9 cellular contexts compared by ENCODE assay signal in the genomic region with DNA sequence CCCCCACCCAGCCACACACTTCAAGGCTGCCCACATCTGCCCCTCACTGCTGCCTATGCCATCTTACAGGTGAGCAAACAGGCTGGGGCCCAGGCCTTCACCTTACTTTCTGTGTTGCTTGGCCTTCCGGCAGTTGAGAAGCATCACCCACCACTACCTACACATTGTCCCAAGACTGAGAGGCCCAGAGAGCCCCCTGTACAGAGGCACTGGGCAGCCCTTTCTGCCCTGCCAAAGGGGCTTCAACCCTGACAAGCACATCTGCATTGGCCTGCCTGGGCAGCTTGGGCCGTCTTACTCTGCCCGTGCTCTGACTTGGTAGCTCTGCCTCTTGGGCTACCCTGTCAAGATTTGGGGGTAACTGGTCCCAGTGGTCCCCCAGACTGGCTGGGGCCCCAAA. TPM values are rescaled to one million over a fixed set of nuclear protein-coding genes. Genes with fewer than 3 reads are reported as not detected.
A peak's percentile ranks its signal among the peaks of the same experiment; 100 is the strongest.
DNase-seq lines count a peak whose midpoint lies in the region; ATAC-seq, FAIRE-seq and TF ChIP-seq lines count a peak whose summit lies in the region.
"Had no signal": no experiment of that assay in that cellular context is flagged by ENCODE, and none has a peak within 500 bp of the region (broad histone marks: within the 10 kb centered on the region; RNA-seq: fewer than 3 reads in every experiment).

No MANE protein-coding gene starts in this region.

- WGBS in ovary, 3 donors: 53 to 60% (median 59%) methylated on average over 3 of the region's 3 CpGs

- peak overlapping the region; percentile 78 for H3K4me3 ChIP-seq in CD8-positive, alpha-beta T cell (ENCODE audit: low read depth, low read length)
- H3K4me3 ChIP-seq in PC-3 (ENCODE audit: low read length): peak overlapping the region; percentile 82
- H3K4me3 ChIP-seq in endothelial cell of umbilical vein (replicated peaks in 1 of 3; ENCODE audit: insufficient read depth in 1 of 3, low read depth in 1 of 3, low read length in 3 of 3): no peak overlapping the region
- peak overlapping the region; percentile 90 for H3K4me3 ChIP-seq in ovary

- H3K9me3 Mint-ChIP-seq in CD8-positive, alpha-beta T cell: no peaks in the 10 kb centered on the region

- H3K4me1 Mint-ChIP-seq in CD8-positive, alpha-beta T cell (ENCODE audit: low read depth): peaks cover 36% of the 10 kb centered on the region

- BruUV-seq in PC-3 (replicated peaks; lab: Mats Ljungman, UMichigan): no TSS peak
- BruUV-seq in endothelial cell of umbilical vein (replicated peaks; lab: Mats Ljungman, UMichigan): no TSS peak

- H3K27ac ChIP-seq in CD8-positive, alpha-beta T cell (ENCODE audit: low read depth, low read length): peak overlapping the region; percentile 93
- no peak overlapping the region for H3K27ac ChIP-seq in PC-3 (ENCODE audit: low read length)
- no peak overlapping the region for H3K27ac ChIP-seq in endothelial cell of umbilical vein (ENCODE audit: insufficient read depth, low read depth, low read length)
- peak overlapping the region; percentile 89 to 96 for H3K27ac ChIP-seq in ovary

- H3K9me1 ChIP-seq in endothelial cell of umbilical vein (replicated peaks; ENCODE audit: control insufficient read depth, extremely low read depth, insufficient read depth, low read length): no peaks in the 10 kb centered on the region

- H3K36me3 Mint-ChIP-seq in CD8-positive, alpha-beta T cell: peaks cover 28% of the 10 kb centered on the region

- H3K79me2 ChIP-seq in PC-3 (ENCODE audit: low read length) (peaks cover 37% of the 10 kb centered on the region), endothelial cell of umbilical vein (ENCODE audit: control insufficient read depth, insufficient read depth, low read length) (peaks cover 13% of the 10 kb centered on the region)

- H3K4me2 ChIP-seq in PC-3 (ENCODE audit: low read length) (peak overlapping the region; percentile 92), endothelial cell of umbilical vein (ENCODE audit: insufficient read depth, low read length) (peak overlapping the region; percentile 58)

- no peak for DNase-seq in CD8-positive, alpha-beta T cell
- DNase-seq in PC-3: no peak
- no peak for DNase-seq in endothelial cell of umbilical vein (ENCODE audit: low read depth, low spot score)
- DNase-seq in ovary: no peak
- no peak for DNase-seq in SK-N-DZ (ENCODE audit: low spot score)
- DNase-seq in dedifferentiated amniotic fluid mesenchymal stem cell (ENCODE audit: extremely low spot score): no peak
- DNase-seq in GM10266 (ENCODE audit: extremely low spot score): no peak

- H3K4me1 ChIP-seq in CD8-positive, alpha-beta T cell (ENCODE audit: insufficient read depth, low read length): peaks cover 37% of the 10 kb centered on the region
- peaks cover 32% of the 10 kb centered on the region for H3K4me1 ChIP-seq in PC-3 (ENCODE audit: insufficient read depth, low read length)
- peaks cover 14% of the 10 kb centered on the region for H3K4me1 ChIP-seq in endothelial cell of umbilical vein (ENCODE audit: control insufficient read depth, extremely low read depth, insufficient read depth, low read length)
- peaks cover 17% of the 10 kb centered on the region for H3K4me1 ChIP-seq in ovary (ENCODE audit: insufficient read depth)

- H3K9me3 ChIP-seq in CD8-positive, alpha-beta T cell (ENCODE audit: low read length): no peaks in the 10 kb centered on the region
- H3K9me3 ChIP-seq in PC-3 (ENCODE audit: low read length) (no peaks in the 10 kb centered on the region), endothelial cell of umbilical vein (replicated peaks; ENCODE audit: control insufficient read depth, insufficient read depth, low read length) (no peaks in the 10 kb centered on the region), ovary (no peaks in the 10 kb centered on the region)

- TF ChIP-seq EP300 in ovary (IDR thresholded peaks at IDR 0.05): no peak

- peak overlapping the region; percentile 71; the same call in 1 of the 2 replicates for H3K9ac ChIP-seq in PC-3 (ENCODE audit: low read length)
- H3K9ac ChIP-seq in endothelial cell of umbilical vein (replicated peaks; ENCODE audit: extremely low read depth, insufficient read depth, low read length): no peak overlapping the region

- ATAC-seq in CD8-positive, alpha-beta T cell: no peak
- ATAC-seq in PC-3: no peak
- no peak for ATAC-seq in activated CD4-positive, CD25-positive, alpha-beta regulatory T cell treated with anti-CD3 and anti-CD28 coated beads, Interleukin-2, amount 50 U/mL, for 24 hours

- no peak for TF ChIP-seq CTCF in CD8-positive, alpha-beta T cell (IDR thresholded peaks at IDR 0.05)
- TF ChIP-seq CTCF in PC-3 (conservative IDR thresholded peaks at IDR 0.05; ENCODE audit: low read depth, low read length): no peak
- TF ChIP-seq CTCF in endothelial cell of umbilical vein (IDR thresholded peaks at IDR 0.05; ENCODE audit: extremely low read depth in 1 of 2, insufficient read depth in 1 of 2, low read depth in 1 of 2, low read length in 2 of 2): no peak
- no peak for TF ChIP-seq CTCF in ovary (IDR thresholded peaks at IDR 0.05)
- TF ChIP-seq CTCF in GM10266 (IDR thresholded peaks at IDR 0.05; ENCODE audit: control insufficient read depth, insufficient read depth, low read depth, missing control alignments): no peak

- TF ChIP-seq POLR2A in endothelial cell of umbilical vein (IDR thresholded peaks at IDR 0.05; ENCODE audit: low read depth, low read length) (no peak), ovary (IDR thresholded peaks at IDR 0.05) (no peak)

- no peaks in the 10 kb centered on the region for H3K27me3 Mint-ChIP-seq in CD8-positive, alpha-beta T cell (ENCODE audit: low read depth)

- H3F3A ChIP-seq in PC-3 (ENCODE audit: low read length, unreplicated experiment): no peaks in the 10 kb centered on the region

- FAIRE-seq in endothelial cell of umbilical vein (lab: Jason Lieb, UNC): peak; percentile 37
- FAIRE-seq: colon had no signal

- POLR2A ChIA-PET in CD8-positive, alpha-beta T cell (lab: Charles Lee): interaction anchor here (1.1 to 2.5 kb wide), 3 partner anchors 11 to 78 kb away, joined by 3 to 9 read pairs (median 3); a partner anchor contains a TSS
- POLR2A ChIA-PET in PC-3 (lab: Charles Lee; ENCODE audit: unreplicated experiment) (interaction anchor here (0.6 kb wide), 1 partner anchor 52 kb away, joined by 4 read pairs; no protein-coding TSS in a partner anchor), endothelial cell of umbilical vein (lab: Charles Lee) (no interaction called here)

- H3K4me3 Mint-ChIP-seq in CD8-positive, alpha-beta T cell: peak overlapping the region; percentile 78

- CTCF ChIA-PET in CD8-positive, alpha-beta T cell (lab: Charles Lee): no interaction called here
- CTCF ChIA-PET in PC-3 (lab: Charles Lee) (no interaction called here), endothelial cell of umbilical vein (lab: Charles Lee) (interaction anchor here (0.5 to 0.7 kb wide), 2 partner anchors 81 to 121 kb away, joined by 3 read pairs; no protein-coding TSS in a partner anchor)

- intact Hi-C loops in CD8-positive, alpha-beta T cell (cut with DNase I, micrococcal nuclease): no loop called here
- intact Hi-C loops in PC-3 (cut with micrococcal nuclease): no loop called here
- intact Hi-C loops in endothelial cell of umbilical vein (cut with micrococcal nuclease): loop anchor here (1.0 kb wide), 2 partner anchors 36 to 44 kb away; a partner anchor contains a TSS
- intact Hi-C loops in ovary (cut with DNase I): no loop called here

- no peaks in the 10 kb centered on the region for H3K27me3 ChIP-seq in CD8-positive, alpha-beta T cell (ENCODE audit: insufficient read depth, low read length)
- H3K27me3 ChIP-seq in PC-3 (ENCODE audit: low read length): no peaks in the 10 kb centered on the region
- H3K27me3 ChIP-seq in endothelial cell of umbilical vein (ENCODE audit: control insufficient read depth in 2 of 2, insufficient read depth in 2 of 2, low read length in 2 of 2): no peaks in the 10 kb centered on the region
- no peaks in the 10 kb centered on the region for H3K27me3 ChIP-seq in ovary

- H3K9me2 ChIP-seq in PC-3 (replicated peaks; ENCODE audit: low read length): no peaks in the 10 kb centered on the region

- peaks cover 3% of the 10 kb centered on the region; the same call in 1 of the 2 replicates for H4K20me1 ChIP-seq in PC-3 (ENCODE audit: low read length)
- H4K20me1 ChIP-seq in endothelial cell of umbilical vein (replicated peaks; ENCODE audit: control insufficient read depth, extremely low read depth, insufficient read depth, low read length): no peaks in the 10 kb centered on the region

- H3K27ac Mint-ChIP-seq in CD8-positive, alpha-beta T cell: peak overlapping the region; percentile 92

- H2AFZ ChIP-seq in PC-3 (ENCODE audit: low read length) (no peak overlapping the region), endothelial cell of umbilical vein (ENCODE audit: low read depth, low read length) (no peak overlapping the region)

- dilution Hi-C loops in endothelial cell of umbilical vein (cut with MboI; ENCODE audit: extremely low pct_ligation_motif_present, low sequenced_read_pairs): no loop called here

- peaks cover 13% of the 10 kb centered on the region for H3K36me3 ChIP-seq in CD8-positive, alpha-beta T cell (ENCODE audit: insufficient read depth, low read length)
- H3K36me3 ChIP-seq in PC-3 (ENCODE audit: low read depth, low read length) (peaks cover 2% of the 10 kb centered on the region; the same call in 1 of the 2 replicates), endothelial cell of umbilical vein (ENCODE audit: control insufficient read depth in 2 of 2, extremely low read depth in 1 of 2, insufficient read depth in 2 of 2, low read length in 2 of 2) (peaks cover 2 to 20% of the 10 kb centered on the region in 2 experiments), ovary (no peaks in the 10 kb centered on the region)

RNA-seq across cellular contexts. Expression of a gene that starts 1.2 kb away (rescaled TPM):
- 10 to 100 TPM in 1 of 2 experiments, 1 to 10 TPM in 1; 9.6 to 11.0 TPM for total RNA-seq in CD8-positive, alpha-beta T cell
- 16.6 and 17.5 TPM in 2 replicates for total RNA-seq in PC-3 (2014; rRNA removed)
- 8.3 and 8.5 TPM in 2 replicates for total RNA-seq in endothelial cell of umbilical vein
- polyA plus RNA-seq in endothelial cell of umbilical vein: 22.7 and 28.2 TPM in 2 replicates
- 10.7 and 12.8 TPM in 2 replicates for polyA plus RNA-seq in endothelial cell of umbilical vein (2011; cell fraction: cytosol; rRNA removed)
- 10.7 and 12.9 TPM in 2 replicates for polyA plus RNA-seq in endothelial cell of umbilical vein (2011; cell fraction: nucleus; rRNA removed)
- 5.2 and 8.4 TPM in 2 replicates for polyA plus RNA-seq in endothelial cell of umbilical vein (2012)
- 11.0 and 14.7 TPM in 2 replicates for polyA minus RNA-seq in endothelial cell of umbilical vein
- polyA minus RNA-seq in endothelial cell of umbilical vein (2011; cell fraction: cytosol; rRNA and poly(A)+ RNA removed): 6.7 TPM
- 3.1 and 6.3 TPM in 2 replicates for polyA minus RNA-seq in endothelial cell of umbilical vein (2011; cell fraction: nucleus; rRNA and poly(A)+ RNA removed)
- total RNA-seq in ovary: 10 to 100 TPM; 15.1 to 36.1 (median 23.2) TPM
- polyA plus RNA-seq in ovary: 10 to 100 TPM in 1 of 2 donors, 1 to 10 TPM in 1; 4.0 to 21.9 TPM
- polyA plus RNA-seq in SK-N-DZ (2014; cell fraction: cytosol; rRNA removed): 10.1 and 19.3 TPM in 2 replicates
- 34.9 and 35.8 TPM in 2 replicates for polyA plus RNA-seq in SK-N-DZ (2014; cell fraction: nucleus; rRNA removed)

RNA-seq across cellular contexts. Expression of a gene that starts 3.1 kb away (rescaled TPM):
- 100 to 1,000 TPM; 220 to 225 TPM for total RNA-seq in CD8-positive, alpha-beta T cell
- 537 and 742 TPM in 2 replicates for total RNA-seq in PC-3 (2014; rRNA removed)
- 372 and 397 TPM in 2 replicates for total RNA-seq in endothelial cell of umbilical vein
- 582 and 691 TPM in 2 replicates for polyA plus RNA-seq in endothelial cell of umbilical vein
- 393 and 428 TPM in 2 replicates for polyA plus RNA-seq in endothelial cell of umbilical vein (2011; cell fraction: cytosol; rRNA removed)
- polyA plus RNA-seq in endothelial cell of umbilical vein (2011; cell fraction: nucleus; rRNA removed): 1,056 and 1,210 TPM in 2 replicates
- 343 and 396 TPM in 2 replicates for polyA plus RNA-seq in endothelial cell of umbilical vein (2012)
- polyA minus RNA-seq in endothelial cell of umbilical vein: 446 and 481 TPM in 2 replicates
- polyA minus RNA-seq in endothelial cell of umbilical vein (2011; cell fraction: cytosol; rRNA and poly(A)+ RNA removed): 202 TPM
- 205 and 272 TPM in 2 replicates for polyA minus RNA-seq in endothelial cell of umbilical vein (2011; cell fraction: nucleus; rRNA and poly(A)+ RNA removed)
- 100 to 1,000 TPM; 127 to 245 (median 178) TPM for total RNA-seq in ovary
- polyA plus RNA-seq in ovary: 100 to 1,000 TPM; 132 to 152 TPM
- 45.9 and 54.5 TPM in 2 replicates for polyA plus RNA-seq in SK-N-DZ (2014; cell fraction: cytosol; rRNA removed)
- polyA plus RNA-seq in SK-N-DZ (2014; cell fraction: nucleus; rRNA removed): 158 and 200 TPM in 2 replicates

RNA-seq across cellular contexts. Expression of a gene that starts 36.2 kb away (rescaled TPM):
- 10 to 100 TPM; 12.5 TPM for total RNA-seq in CD8-positive, alpha-beta T cell
- total RNA-seq in PC-3 (2014; rRNA removed) (47.4 and 60.6 TPM in 2 replicates), endothelial cell of umbilical vein (34.9 and 36.8 TPM in 2 replicates), ovary (10 to 100 TPM; 19.0 to 28.0 (median 23.3) TPM)
- polyA plus RNA-seq in endothelial cell of umbilical vein (47.1 and 55.5 TPM in 2 replicates), ovary (10 to 100 TPM in 1 of 2 donors, 1 to 10 TPM in 1; 2.5 to 16.4 TPM)
- polyA plus RNA-seq in endothelial cell of umbilical vein (2011; cell fraction: cytosol; rRNA removed): 30.8 and 38.9 TPM in 2 replicates
- polyA plus RNA-seq in endothelial cell of umbilical vein (2011; cell fraction: nucleus; rRNA removed): 47.3 and 56.7 TPM in 2 replicates
- polyA plus RNA-seq in endothelial cell of umbilical vein (2012): 24.1 and 28.5 TPM in 2 replicates
- 36.3 and 42.3 TPM in 2 replicates for polyA minus RNA-seq in endothelial cell of umbilical vein
- polyA minus RNA-seq in endothelial cell of umbilical vein (2011; cell fraction: cytosol; rRNA and poly(A)+ RNA removed): 14.3 TPM
- 17.3 and 24.4 TPM in 2 replicates for polyA minus RNA-seq in endothelial cell of umbilical vein (2011; cell fraction: nucleus; rRNA and poly(A)+ RNA removed)
- 99.4 and 115 TPM in 2 replicates for polyA plus RNA-seq in SK-N-DZ (2014; cell fraction: cytosol; rRNA removed)
- 83.2 and 89.5 TPM in 2 replicates for polyA plus RNA-seq in SK-N-DZ (2014; cell fraction: nucleus; rRNA removed)

RNA-seq across cellular contexts. Expression of a gene that starts 53.1 kb away (rescaled TPM):
- 10 to 100 TPM; 28.8 to 30.9 TPM for total RNA-seq in CD8-positive, alpha-beta T cell
- total RNA-seq in PC-3 (2014; rRNA removed) (44.7 and 46.8 TPM in 2 replicates), endothelial cell of umbilical vein (46.9 and 53.1 TPM in 2 replicates), ovary (10 to 100 TPM; 19.6 to 35.7 (median 22.2) TPM)
- polyA plus RNA-seq in endothelial cell of umbilical vein (18.6 and 20.4 TPM in 2 replicates), ovary (10 to 100 TPM; 12.6 to 19.9 TPM)
- 15.7 and 19.0 TPM in 2 replicates for polyA plus RNA-seq in endothelial cell of umbilical vein (2011; cell fraction: cytosol; rRNA removed)
- polyA plus RNA-seq in endothelial cell of umbilical vein (2011; cell fraction: nucleus; rRNA removed): 37.5 and 42.4 TPM in 2 replicates
- 22.1 and 26.5 TPM in 2 replicates for polyA plus RNA-seq in endothelial cell of umbilical vein (2012)
- 63.2 and 64.2 TPM in 2 replicates for polyA minus RNA-seq in endothelial cell of umbilical vein
- 31.2 TPM for polyA minus RNA-seq in endothelial cell of umbilical vein (2011; cell fraction: cytosol; rRNA and poly(A)+ RNA removed)
- polyA minus RNA-seq in endothelial cell of umbilical vein (2011; cell fraction: nucleus; rRNA and poly(A)+ RNA removed): 32.0 and 46.2 TPM in 2 replicates
- 66.1 and 116 TPM in 2 replicates for polyA plus RNA-seq in SK-N-DZ (2014; cell fraction: cytosol; rRNA removed)
- polyA plus RNA-seq in SK-N-DZ (2014; cell fraction: nucleus; rRNA removed): 89.1 and 141 TPM in 2 replicates

RNA-seq across cellular contexts. Expression of a gene that starts 53.4 kb away (rescaled TPM):
- 10 to 100 TPM; 51.9 to 53.1 TPM for total RNA-seq in CD8-positive, alpha-beta T cell
- total RNA-seq in PC-3 (2014; rRNA removed): 20.4 and 22.7 TPM in 2 replicates
- 16.1 and 17.6 TPM in 2 replicates for total RNA-seq in endothelial cell of umbilical vein
- polyA plus RNA-seq in endothelial cell of umbilical vein: 8.2 and 9.5 TPM in 2 replicates
- 9.6 and 9.8 TPM in 2 replicates for polyA plus RNA-seq in endothelial cell of umbilical vein (2011; cell fraction: cytosol; rRNA removed)
- polyA plus RNA-seq in endothelial cell of umbilical vein (2011; cell fraction: nucleus; rRNA removed): 16.0 and 17.7 TPM in 2 replicates
- polyA plus RNA-seq in endothelial cell of umbilical vein (2012): 13.2 and 14.1 TPM in 2 replicates
- 24.9 TPM in 2 replicates for polyA minus RNA-seq in endothelial cell of umbilical vein
- 6.6 TPM for polyA minus RNA-seq in endothelial cell of umbilical vein (2011; cell fraction: cytosol; rRNA and poly(A)+ RNA removed)
- polyA minus RNA-seq in endothelial cell of umbilical vein (2011; cell fraction: nucleus; rRNA and poly(A)+ RNA removed): 23.1 and 24.9 TPM in 2 replicates
- total RNA-seq in ovary: 10 to 100 TPM in 5 of 7 donors, 1 to 10 TPM in 2; 7.1 to 16.7 (median 14.0) TPM
- 10 to 100 TPM in 1 of 2 donors, 1 to 10 TPM in 1; 8.8 to 13.2 TPM for polyA plus RNA-seq in ovary
- 11.6 and 12.3 TPM in 2 replicates for polyA plus RNA-seq in SK-N-DZ (2014; cell fraction: cytosol; rRNA removed)
- polyA plus RNA-seq in SK-N-DZ (2014; cell fraction: nucleus; rRNA removed): 5.8 and 8.0 TPM in 2 replicates

Comparison
In these comparisons a context has a peak if more than half of its experiments do, and no peak if none do; other contexts are left out.
1. H3K27ac ChIP-seq: peak in CD8-positive, alpha-beta T cell (single experiment) and ovary (2 of 2); none in PC-3 (single experiment) and endothelial cell of umbilical vein (single experiment).
2. H3K4me3 ChIP-seq: peak in CD8-positive, alpha-beta T cell (single experiment), PC-3 (single experiment) and ovary (single experiment); none in endothelial cell of umbilical vein (0 of 3).